In the genomic region with DNA sequence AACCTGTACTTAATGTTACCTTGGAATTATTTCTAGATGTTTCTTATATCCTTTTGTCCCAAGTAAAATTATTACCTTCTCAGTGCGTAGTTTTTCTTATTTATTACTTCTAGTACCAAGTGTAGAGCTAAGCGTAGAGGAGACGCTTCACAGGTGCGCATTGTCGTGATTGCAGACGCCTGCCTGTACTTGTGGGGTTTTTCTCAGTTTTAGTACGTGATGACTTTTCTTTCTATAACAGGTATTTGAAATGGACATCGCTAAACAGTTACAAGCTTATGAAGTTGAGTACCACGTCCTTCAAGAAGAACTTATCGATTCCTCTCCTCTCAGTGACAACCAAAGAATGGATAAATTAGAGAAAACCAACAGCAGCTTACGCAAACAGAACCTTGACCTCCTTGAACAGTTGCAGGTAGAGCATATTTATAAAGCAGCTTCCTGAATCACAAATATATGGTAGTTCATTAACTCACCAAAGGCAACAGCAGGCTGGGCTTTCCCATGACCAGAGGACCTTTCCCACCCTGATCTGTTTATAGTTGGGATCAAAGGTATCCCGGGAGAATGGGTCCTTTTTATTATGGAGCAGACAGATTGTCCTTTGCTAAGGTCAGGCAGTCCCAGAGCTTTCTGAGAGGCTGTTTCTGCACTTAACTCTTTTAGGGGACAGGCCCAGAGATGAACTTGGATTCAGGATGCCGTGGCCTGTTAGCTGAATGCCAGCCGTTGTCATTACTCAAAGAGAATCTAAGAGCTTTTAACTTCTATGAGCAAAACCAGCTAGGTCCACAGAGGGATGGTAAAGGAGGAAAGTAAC, we compare ENCODE assay signal across 10 cellular contexts.
DNase-seq lines count a peak whose midpoint lies in the region; ATAC-seq and TF ChIP-seq lines count a peak whose summit lies in the region.
"Had no signal": no experiment of that assay in that cellular context is flagged by ENCODE, and none has a peak within 500 bp of the region (broad histone marks: within the 10 kb centered on the region; RNA-seq: fewer than 3 reads in every experiment).

No MANE protein-coding gene starts in this region.

- H3K27me3 ChIP-seq in Caco-2 (replicated peaks; ENCODE audit: control insufficient read depth, insufficient read depth, low read length): no peaks in the 10 kb centered on the region
- H3K27me3 ChIP-seq in IMR-90 (ENCODE audit: control insufficient read depth, insufficient read depth, low read length): no peaks in the 10 kb centered on the region

- H3K27ac ChIP-seq in IMR-90 (ENCODE audit: insufficient read depth, low read length): no peak overlapping the region

- no peak overlapping the region for H2AK5ac ChIP-seq in IMR-90 (ENCODE audit: low read depth, low read length)

- H3K4me1 Mint-ChIP-seq in Caco-2 (ENCODE audit: low read depth, unreplicated experiment): peaks cover 29% of the 10 kb centered on the region
- peaks cover 45 to 53% of the 10 kb centered on the region in 2 donors for H3K4me1 Mint-ChIP-seq in effector memory CD8-positive, alpha-beta T cell (ENCODE audit: low read depth in 2 of 2)
- H3K4me1 Mint-ChIP-seq in osteocyte (ENCODE audit: unreplicated experiment): peaks cover 40% of the 10 kb centered on the region

- peak overlapping the region; percentile 25; the same call in 1 of the 3 replicates for H2BK15ac ChIP-seq in IMR-90 (ENCODE audit: low read depth, low read length)

- WGBS in IMR-90 (ENCODE audit: extremely low coverage in 2 of 2, insufficient read length in 1 of 2), 2 experiments: 40% methylated on average over 1 of the region's 14 CpGs; no CpG with 5 or more reads in 1 of the 2 experiments

- ATAC-seq in IMR-90 (ENCODE audit: low read depth) (no peak), HG03521 (IDR thresholded peaks at IDR 0.05; ENCODE audit: unreplicated experiment) (no peak)
- ATAC-seq in effector memory CD8-positive, alpha-beta T cell (replicated peaks): no peak

- peaks cover 15% of the 10 kb centered on the region for H3K9me1 ChIP-seq in IMR-90 (ENCODE audit: insufficient read depth, low read length)

- H3K18ac ChIP-seq in IMR-90 (ENCODE audit: low read depth, low read length): no peak overlapping the region

- H2BK20ac ChIP-seq in IMR-90 (ENCODE audit: low read depth, low read length): peak overlapping the region; percentile 3; the same call in 1 of the 2 replicates

- H3K4ac ChIP-seq in IMR-90 (ENCODE audit: low read depth, low read length): no peak overlapping the region

- no peaks in the 10 kb centered on the region for H4K20me1 ChIP-seq in IMR-90 (ENCODE audit: insufficient read depth, low read length)

- BruUV-seq in Caco-2 (replicated peaks; lab: Mats Ljungman, UMichigan) (no TSS peak), IMR-90 (replicated peaks; lab: Mats Ljungman, UMichigan) (no TSS peak)

- no peaks in the 10 kb centered on the region for H3K9me3 Mint-ChIP-seq in Caco-2 (ENCODE audit: unreplicated experiment)
- no peaks in the 10 kb centered on the region for H3K9me3 Mint-ChIP-seq in effector memory CD8-positive, alpha-beta T cell
- H3K9me3 Mint-ChIP-seq in osteocyte (ENCODE audit: unreplicated experiment): no peaks in the 10 kb centered on the region

- H4K8ac ChIP-seq in IMR-90 (ENCODE audit: low read depth in 2 of 2, low read length in 2 of 2): no peak overlapping the region

- no peak overlapping the region for H3K4me2 ChIP-seq in IMR-90 (ENCODE audit: low read depth, low read length)

- no peak overlapping the region for H2AK9ac ChIP-seq in IMR-90 (replicated peaks; ENCODE audit: low read depth, low read length, poor library complexity)

- no peak for TF ChIP-seq CTCF in Caco-2 (IDR thresholded peaks at IDR 0.05; ENCODE audit: insufficient read depth in 1 of 2, low read depth in 1 of 2, low read length in 1 of 2, severe bottlenecking in 1 of 2, unreplicated experiment in 1 of 2)
- no peak for TF ChIP-seq CTCF in IMR-90 (conservative IDR thresholded peaks at IDR 0.05; ENCODE audit: low read depth, low read length)
- no peak for TF ChIP-seq CTCF in osteocyte (IDR thresholded peaks at IDR 0.05)

- dilution Hi-C loops in IMR-90 (cut with HindIII; ENCODE audit: low sequenced_read_pairs, unreplicated experiment): no loop called here

- no peak overlapping the region for H2AFZ ChIP-seq in IMR-90 (replicated peaks; ENCODE audit: low read length, poor library complexity)

- TF ChIP-seq POLR2A in IMR-90 (IDR thresholded peaks at IDR 0.05; ENCODE audit: low read depth, low read length): no peak

- CTCF ChIA-PET in Caco-2 (lab: Charles Lee) (interaction anchor here (0.5 to 1.3 kb wide), 3 partner anchors 18 to 64 kb away, joined by 3 to 11 read pairs (median 3); no protein-coding TSS in a partner anchor), IMR-90 (lab: Yijun Ruan, JAX) (interaction anchor here (0.6 to 0.9 kb wide), 2 partner anchors 22 to 54 kb away, joined by 4 to 6 read pairs; no protein-coding TSS in a partner anchor)

- no peak overlapping the region for H2BK120ac ChIP-seq in IMR-90 (ENCODE audit: low read depth, low read length)

- intact Hi-C loops in Caco-2 (cut with micrococcal nuclease; ENCODE audit: unreplicated experiment): loop anchor here (1.0 to 2.0 kb wide), 3 partner anchors 22 to 58 kb away; no protein-coding TSS in a partner anchor
- intact Hi-C loops in IMR-90 (cut with micrococcal nuclease): loop anchor here (5.0 kb wide), 1 partner anchor 51 kb away; no protein-coding TSS in a partner anchor

- H3K4me1 ChIP-seq in Caco-2: peaks cover 40% of the 10 kb centered on the region
- peaks cover 17% of the 10 kb centered on the region for H3K4me1 ChIP-seq in IMR-90 (ENCODE audit: control insufficient read depth, insufficient read depth, low read length)

- H3K4me3 ChIP-seq in Caco-2 (ENCODE audit: low read depth, low read length) (no peak overlapping the region), IMR-90 (ENCODE audit: insufficient read depth, low read depth, low read length) (no peak overlapping the region)

- H4K5ac ChIP-seq in IMR-90 (ENCODE audit: low read depth, low read length): no peak overlapping the region

- TF ChIP-seq RAD21 in IMR-90 (IDR thresholded peaks at IDR 0.05; ENCODE audit: low read length): no peak

- no peak overlapping the region for H3K56ac ChIP-seq in IMR-90 (ENCODE audit: extremely low read depth, insufficient read depth, low read length)

- no peak overlapping the region for H3K14ac ChIP-seq in IMR-90 (replicated peaks; ENCODE audit: low read depth, low read length)

- H3K27me3 Mint-ChIP-seq in Caco-2 (ENCODE audit: insufficient read depth, unreplicated experiment) (no peaks in the 10 kb centered on the region), osteocyte (ENCODE audit: unreplicated experiment) (no peaks in the 10 kb centered on the region)
- H3K27me3 Mint-ChIP-seq in effector memory CD8-positive, alpha-beta T cell: no peaks in the 10 kb centered on the region

- no peak overlapping the region for H3K9ac ChIP-seq in IMR-90 (ENCODE audit: low read depth, low read length)

- 0 out of 4 replicates have a peak, but pooled peaks cover 0 to 8% of the 10 kb centered on the region in 2 experiments for H3K79me1 ChIP-seq in IMR-90 (ENCODE audit: low read depth in 1 of 2, low read length in 2 of 2)

- peak overlapping the region; percentile 57 for H3K4me3 Mint-ChIP-seq in Caco-2 (ENCODE audit: unreplicated experiment)
- peak overlapping the region; percentile 79 to 82 for H3K4me3 Mint-ChIP-seq in effector memory CD8-positive, alpha-beta T cell
- no peak overlapping the region for H3K4me3 Mint-ChIP-seq in osteocyte (ENCODE audit: unreplicated experiment)

- H3K23ac ChIP-seq in IMR-90 (ENCODE audit: low read depth, low read length): no peak overlapping the region

- H2BK5ac ChIP-seq in IMR-90 (ENCODE audit: low read depth, low read length, poor library complexity, severe bottlenecking): no peak overlapping the region

- POLR2A ChIA-PET in Caco-2 (lab: Charles Lee) (interaction anchor here (0.6 to 0.9 kb wide), 2 partner anchors 699 to 791 kb away, joined by 3 to 4 read pairs; no protein-coding TSS in a partner anchor), IMR-90 (lab: Charles Lee; ENCODE audit: unreplicated experiment) (no interaction called here)

- DNase-seq in Caco-2 (peak; percentile 72 to 82), IMR-90 (no peak), osteocyte (ENCODE audit: extremely low spot score, unreplicated experiment) (no peak), D341Med (ENCODE audit: low spot score) (no peak), HK-2 (ENCODE audit: unreplicated experiment) (no peak), NCI-H1105 treated with DMSO at 0.1 percent for 48 hours (lab: John Stamatoyannopoulos, UW) (no peak)
- DNase-seq in effector memory CD8-positive, alpha-beta T cell: no peak
- DNase-seq: GDM1, Kasumi-1 had no signal

- H4K91ac ChIP-seq in IMR-90 (ENCODE audit: insufficient read depth, low read depth, low read length): no peak overlapping the region

- no peaks in the 10 kb centered on the region for H3K9me3 ChIP-seq in Caco-2
- no peaks in the 10 kb centered on the region for H3K9me3 ChIP-seq in IMR-90 (ENCODE audit: control insufficient read depth, insufficient read depth, low read length)

- no peaks in the 10 kb centered on the region; the same call in 1 of the 2 replicates for H3K36me3 ChIP-seq in Caco-2 (ENCODE audit: control insufficient read depth, insufficient read depth, low read length)
- H3K36me3 ChIP-seq in IMR-90 (ENCODE audit: control insufficient read depth, insufficient read depth, low read length): peaks cover 3% of the 10 kb centered on the region; the same call in 1 of the 2 replicates

- in situ Hi-C loops in IMR-90 (cut with MboI; ENCODE audit: low sequenced_read_pairs): no loop called here

- H3K36me3 Mint-ChIP-seq in Caco-2 (ENCODE audit: insufficient read depth, unreplicated experiment): peaks cover 6% of the 10 kb centered on the region
- peaks cover 39% of the 10 kb centered on the region for H3K36me3 Mint-ChIP-seq in effector memory CD8-positive, alpha-beta T cell (ENCODE audit: insufficient read depth)
- peaks cover 12% of the 10 kb centered on the region for H3K36me3 Mint-ChIP-seq in osteocyte (ENCODE audit: unreplicated experiment)

- H3K27ac Mint-ChIP-seq in Caco-2 (ENCODE audit: unreplicated experiment) (peak overlapping the region; percentile 84), osteocyte (ENCODE audit: unreplicated experiment) (peak overlapping the region; percentile 89)
- peak overlapping the region; percentile 96 to 99 for H3K27ac Mint-ChIP-seq in effector memory CD8-positive, alpha-beta T cell

TF ChIP-seq in IMR-90, 13 proteins besides CTCF, POLR2A, EP300 and RAD21:
- TF ChIP-seq BHLHE40 (IDR thresholded peaks at IDR 0.05; ENCODE audit: low read depth, low read length): no peak
- TF ChIP-seq CHD1 (IDR thresholded peaks at IDR 0.05; ENCODE audit: low read depth, low read length): no peak
- no peak for TF ChIP-seq RFX5 (IDR thresholded peaks at IDR 0.05; ENCODE audit: low read depth, low read length)
TF ChIP-seq in IMR-90: peak in this region for 0.

Comparison
In these comparisons a context has a peak if more than half of its experiments do, and no peak if none do; other contexts are left out.
1. DNase-seq: peak in Caco-2 (2 of 2); none in IMR-90 (single experiment), effector memory CD8-positive, alpha-beta T cell (0 of 3), osteocyte (single experiment), D341Med (single experiment), HK-2 (single experiment) and NCI-H1105 treated with DMSO at 0.1 percent for 48 hours (single experiment).
2. Peak in every context shown above with its lines, with median percentiles within 50 percentile points of each other: H3K27ac Mint-ChIP-seq.